In the genomic region with DNA sequence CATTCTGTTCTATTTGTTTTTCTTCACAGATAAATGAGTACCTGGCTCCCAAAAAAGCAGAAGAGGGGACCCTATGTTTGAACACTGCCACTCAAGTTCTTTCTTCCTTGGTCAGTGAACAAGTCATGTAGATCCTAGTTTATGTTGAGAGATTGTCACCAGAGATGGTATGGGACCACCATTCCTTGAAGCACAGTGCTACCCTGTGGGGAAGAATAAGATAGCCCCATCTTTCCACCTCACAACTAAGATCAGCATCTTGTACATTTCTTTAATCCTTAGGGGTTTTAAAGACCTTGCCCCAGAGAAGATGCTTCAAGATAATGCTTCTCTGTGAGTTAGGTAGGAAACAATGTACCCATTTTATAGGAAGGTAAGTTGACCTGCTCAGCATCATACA, we compare ENCODE assay signal across 10 cellular contexts.
DNase-seq lines count a peak whose midpoint lies in the region; ATAC-seq and TF ChIP-seq lines count a peak whose summit lies in the region.
"Had no signal": no experiment of that assay in that cellular context is flagged by ENCODE, and none has a peak within 500 bp of the region (broad histone marks: within the 10 kb centered on the region; RNA-seq: fewer than 3 reads in every experiment).

No MANE protein-coding gene starts in this region.

- TF ChIP-seq CTCF in AG04450 (IDR thresholded peaks at IDR 0.05; ENCODE audit: low read depth, low read length) (peak; percentile 49), foreskin keratinocyte (conservative IDR thresholded peaks at IDR 0.05) (peak; percentile 61), Caco-2 (IDR thresholded peaks at IDR 0.05; ENCODE audit: insufficient read depth in 1 of 2, low read depth in 1 of 2, low read length in 1 of 2, severe bottlenecking in 1 of 2, unreplicated experiment in 1 of 2) (no peak), thyroid gland (IDR thresholded peaks at IDR 0.05) (no peak)

- H3K4me3 Mint-ChIP-seq in Caco-2 (ENCODE audit: unreplicated experiment), result no peak overlapping the region

- DNase-seq in AG04450 (ENCODE audit: low read depth, low spot score) (no peak), RPMI7951 (ENCODE audit: low read depth) (peak; percentile 60), foreskin keratinocyte (peak in 1 of 2 donors; percentile 33), Caco-2 (no peak), thyroid gland (no peak), nucleus accumbens (lab: John Stamatoyannopoulos, UW) (no peak)
- no peak for DNase-seq in NK-92 treated with Interleukin-12 subunit alpha and Interleukin-12 subunit beta, amount 100 ng/mL, for 24 hours (lab: John Stamatoyannopoulos, UW)
- DNase-seq: activated gamma-delta T cell had no signal

- H3K4me3 ChIP-seq in AG04450 (ENCODE audit: low read depth, low read length) (no peak overlapping the region), Caco-2 (ENCODE audit: low read depth, low read length) (no peak overlapping the region), thyroid gland (replicated peaks in 1 of 3) (no peak overlapping the region)

- POLR2A ChIA-PET in AG04450 (lab: Yijun Ruan, JAX) (interaction anchor here (1.8 kb wide), 1 partner anchor 238 kb away, joined by 4 read pairs; no protein-coding TSS in a partner anchor), Caco-2 (lab: Charles Lee) (no interaction called here)

- no peaks in the 10 kb centered on the region for H3K36me3 ChIP-seq in Caco-2 (ENCODE audit: control insufficient read depth, insufficient read depth, low read length)
- no peaks in the 10 kb centered on the region for H3K36me3 ChIP-seq in thyroid gland

- intact Hi-C loops in Caco-2 (cut with micrococcal nuclease; ENCODE audit: unreplicated experiment) (loop anchor here (5.0 kb wide), 2 partner anchors 213 to 868 kb away; no protein-coding TSS in a partner anchor), thyroid gland (cut with DNase I) (no loop called here)

- H3K27ac ChIP-seq in AG04450 (ENCODE audit: low read depth, low read length) (no peak overlapping the region), foreskin keratinocyte (no peak overlapping the region), thyroid gland (no peak overlapping the region)
- H3K27ac ChIP-seq: C4-2B had no signal

- peaks cover 9% of the 10 kb centered on the region for H3K27me3 Mint-ChIP-seq in Caco-2 (ENCODE audit: insufficient read depth, unreplicated experiment)

- ATAC-seq in GM18519 (IDR thresholded peaks at IDR 0.05; ENCODE audit: low FRiP score, unreplicated experiment) (peak; percentile 31), foreskin keratinocyte (no peak)

- H3K9me3 ChIP-seq in AG04450 (ENCODE audit: control insufficient read depth, insufficient read depth, low read length) (no peaks in the 10 kb centered on the region; the same call in 1 of the 2 replicates), Caco-2 (no peaks in the 10 kb centered on the region), thyroid gland (no peaks in the 10 kb centered on the region)

- H3K4me1 Mint-ChIP-seq in Caco-2 (ENCODE audit: low read depth, unreplicated experiment), result no peaks in the 10 kb centered on the region

- TF ChIP-seq POLR2A in thyroid gland (IDR thresholded peaks at IDR 0.05), result no peak

- H3K27me3 ChIP-seq in AG04450 (ENCODE audit: control insufficient read depth, insufficient read depth, low read length) (peaks cover 8% of the 10 kb centered on the region), foreskin keratinocyte (peaks cover 17% of the 10 kb centered on the region), Caco-2 (replicated peaks; ENCODE audit: control insufficient read depth, insufficient read depth, low read length) (0 out of 2 replicates have a peak, but pooled peaks cover 1% of the 10 kb centered on the region), thyroid gland (no peaks in the 10 kb centered on the region)

- no peaks in the 10 kb centered on the region for H3K36me3 Mint-ChIP-seq in Caco-2 (ENCODE audit: insufficient read depth, unreplicated experiment)

- H3K4me1 ChIP-seq in foreskin keratinocyte (peaks cover 12% of the 10 kb centered on the region), Caco-2 (no peaks in the 10 kb centered on the region), thyroid gland (peaks cover 12 to 17% of the 10 kb centered on the region in 2 donors)

- CTCF ChIA-PET in AG04450 (lab: Charles Lee) (interaction anchor here (0.6 to 4.7 kb wide), 8 partner anchors 17 to 850 kb away, joined by 3 to 31 read pairs (median 7); partner anchors contain the start of gene WNT5A), Caco-2 (lab: Charles Lee) (no interaction called here)

- no peaks in the 10 kb centered on the region for H3K9me3 Mint-ChIP-seq in Caco-2 (ENCODE audit: unreplicated experiment)

- H3K27ac Mint-ChIP-seq in Caco-2 (ENCODE audit: unreplicated experiment), result no peak overlapping the region

- no TSS peak for BruUV-seq in Caco-2 (replicated peaks; lab: Mats Ljungman, UMichigan)

Comparison
In these comparisons a context has a peak if more than half of its experiments do, and no peak if none do; other contexts are left out.
1. CTCF ChIP-seq: peak in AG04450 (single experiment) and foreskin keratinocyte (single experiment); none in Caco-2 (0 of 2) and thyroid gland (0 of 6).